Comparison of ENCODE assay signal across 1 cellular context in genomic region chr1:111279144-111279543, GRCh38.
TF ChIP-seq lines count a peak whose summit lies in the region.

No MANE protein-coding gene starts in this region.

TF ChIP-seq in HepG2, 621 proteins besides CTCF, POLR2A, EP300 and RAD21:
- TF ChIP-seq SSRP1 (CRISPR knock-in tag; IDR thresholded peaks at IDR 0.05): no peak
- TF ChIP-seq E2F2 (CRISPR knock-in tag; IDR thresholded peaks at IDR 0.05; ENCODE audit: borderline replicate concordance): no peak
- TF ChIP-seq ZBTB4 (CRISPR knock-in tag; IDR thresholded peaks at IDR 0.05; ENCODE audit: borderline replicate concordance): no peak
- TF ChIP-seq ATF7-NPFF (CRISPR knock-in tag; IDR thresholded peaks at IDR 0.05; ENCODE audit: low read depth): no peak
- TF ChIP-seq ZNF317 (CRISPR knock-in tag; IDR thresholded peaks at IDR 0.05): peak; percentile 77; the same call in 1 of the 2 replicates
- no peak for TF ChIP-seq KLF12 (CRISPR knock-in tag; IDR thresholded peaks at IDR 0.05; ENCODE audit: borderline replicate concordance)
- TF ChIP-seq TP53 (CRISPR knock-in tag; conservative IDR thresholded peaks at IDR 0.05): no peak
- TF ChIP-seq ELF3 (CRISPR knock-in tag; IDR thresholded peaks at IDR 0.05): peak; percentile 52; the same call in 1 of the 2 replicates
- no peak for TF ChIP-seq TCF12 (IDR thresholded peaks at IDR 0.05)
- no peak for TF ChIP-seq TCF12 (CRISPR knock-in tag; IDR thresholded peaks at IDR 0.05)
